In the genomic region with DNA sequence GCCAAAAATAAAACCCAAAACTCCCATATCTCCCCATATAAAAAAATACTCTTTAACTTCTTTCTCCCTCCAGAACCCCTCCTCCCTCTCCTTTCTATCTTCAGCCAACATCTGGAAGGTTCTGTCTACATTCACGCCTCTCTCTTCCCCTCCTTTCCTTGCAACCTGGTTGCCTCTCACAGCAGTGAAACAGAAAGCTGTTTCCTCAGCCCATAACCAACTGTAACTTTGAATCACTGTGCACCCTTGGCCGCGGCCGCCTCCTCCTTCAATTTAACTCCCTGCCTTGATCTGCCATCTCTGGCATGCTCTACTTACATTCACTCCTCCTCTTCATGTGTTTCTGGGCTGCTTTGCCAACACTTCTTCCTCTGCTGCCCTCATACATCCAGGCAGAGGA, we compare ENCODE assay signal across 1 cellular context. TPM values are rescaled to one million over a fixed set of nuclear protein-coding genes. Genes with fewer than 3 reads are reported as not detected.
"Had no signal": no experiment of that assay in that cellular context is flagged by ENCODE, and none has a peak within 500 bp of the region (broad histone marks: within the 10 kb centered on the region; RNA-seq: fewer than 3 reads in every experiment).

No MANE protein-coding gene starts in this region.

RNA-seq across cellular contexts. Expression of a gene that starts 23.2 kb away (rescaled TPM):
- total RNA-seq: activated naive CD4-positive, alpha-beta T cell treated with anti-CD3 and anti-CD28 coated beads for 36 hours had no signal
